Comparison of ENCODE assay signal across 11 cellular contexts in the genomic region with DNA sequence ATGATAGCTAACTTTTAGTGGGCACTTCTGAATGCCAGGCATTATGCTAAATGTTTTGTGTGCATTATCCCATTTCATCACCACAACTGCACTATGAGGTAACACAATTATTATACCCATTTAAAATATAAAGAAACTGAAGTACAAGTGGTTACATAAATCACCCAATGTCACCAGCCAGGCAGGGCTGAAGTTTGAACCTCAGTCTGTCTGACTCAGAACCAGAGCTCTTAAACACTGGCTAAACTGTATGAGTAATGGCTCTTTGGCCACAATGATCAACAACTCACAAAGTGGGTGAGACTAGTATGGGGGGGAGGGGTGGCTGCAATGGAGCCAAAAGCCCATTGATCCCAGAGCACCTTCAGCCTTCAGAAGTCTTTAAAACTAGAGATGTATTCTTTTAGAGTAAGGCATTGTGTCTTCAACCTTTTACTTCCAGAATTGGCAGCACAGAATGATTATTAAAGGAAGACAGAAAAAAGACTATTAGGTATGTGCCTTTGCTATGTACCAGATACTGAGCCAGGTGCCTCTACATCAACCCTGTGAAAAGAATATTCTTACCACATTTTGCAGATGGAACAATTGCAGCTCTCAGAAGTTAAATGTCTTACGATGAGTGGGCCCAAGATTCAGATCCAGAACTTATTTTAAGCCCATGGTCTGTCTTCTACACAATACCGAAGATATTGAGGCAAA.
DNase-seq lines count a peak whose midpoint lies in the region; ATAC-seq, FAIRE-seq and TF ChIP-seq lines count a peak whose summit lies in the region.
"Had no signal": no experiment of that assay in that cellular context is flagged by ENCODE, and none has a peak within 500 bp of the region (broad histone marks: within the 10 kb centered on the region; RNA-seq: fewer than 3 reads in every experiment).

No MANE protein-coding gene starts in this region.

- H3K4me1 Mint-ChIP-seq in T-cell (no peaks in the 10 kb centered on the region), H9 (peaks cover 5 to 7% of the 10 kb centered on the region in 2 experiments)

- H3K4ac ChIP-seq in H9 (ENCODE audit: low read depth, low read length), result no peak overlapping the region
- no peak overlapping the region for H3K4ac ChIP-seq in mesendoderm (ENCODE audit: low read depth, low read length)

- no peak overlapping the region for H3K4me3 ChIP-seq in SJSA1
- H3K4me3 ChIP-seq in BE2C (ENCODE audit: low read depth, low read length), result no peak overlapping the region
- no peak overlapping the region for H3K4me3 ChIP-seq in mesendoderm (ENCODE audit: low read length)
- H3K4me3 ChIP-seq: thoracic aorta had no signal

- no peak overlapping the region for H2BK12ac ChIP-seq in H9 (ENCODE audit: insufficient read length, low read depth, low read length)

- H2BK5ac ChIP-seq in H9 (ENCODE audit: insufficient read length, low read length) (no peak overlapping the region), mesendoderm (ENCODE audit: low read length) (no peak overlapping the region)

- H3K27me3 ChIP-seq in SJSA1 (replicated peaks) (no peaks in the 10 kb centered on the region), BE2C (no peaks in the 10 kb centered on the region), H9 (ENCODE audit: insufficient read depth, low read length) (no peaks in the 10 kb centered on the region), mesendoderm (ENCODE audit: insufficient read depth, low read length, poor library complexity) (no peaks in the 10 kb centered on the region)

- H3K9ac ChIP-seq in H9 (ENCODE audit: extremely low read depth, insufficient read length, low read length) (no peak overlapping the region), mesendoderm (ENCODE audit: low read length) (no peak overlapping the region)

- H3K18ac ChIP-seq in H9 (ENCODE audit: insufficient read length, low read depth, low read length) (no peak overlapping the region), mesendoderm (ENCODE audit: low read length) (no peak overlapping the region)

- no peak overlapping the region for H3K4me3 Mint-ChIP-seq in T-cell
- H3K4me3 Mint-ChIP-seq in H9, result no peak overlapping the region
- H3K4me3 Mint-ChIP-seq: activated T-cell treated with anti-CD3 and anti-CD28 coated beads, Interleukin-2, amount 50 U/mL, for 4 hours had no signal

- no CpG with 5 or more reads among the region's 2 CpGs for WGBS in H9 (ENCODE audit: extremely low coverage, insufficient read length, low lambda C conversion rate)
- WGBS in mesendoderm (ENCODE audit: extremely low coverage, insufficient coverage, low lambda C conversion rate), result no CpG with 5 or more reads among the region's 2 CpGs

- H2AFZ ChIP-seq in H9 (ENCODE audit: low read length), result no peak overlapping the region

- POLR2A ChIA-PET in T-cell (lab: Charles Lee), result no interaction called here

- ATAC-seq in T-cell (replicated peaks in 1 of 4), result no peak
- ATAC-seq: activated T-cell treated with anti-CD3 and anti-CD28 coated beads, Interleukin-2, amount 50 U/mL, for 4 hours had no signal

- H3K27me3 Mint-ChIP-seq in T-cell, result peaks cover 4 to 10% of the 10 kb centered on the region in 2 donors
- no peaks in the 10 kb centered on the region; the same call in 1 of the 2 replicates for H3K27me3 Mint-ChIP-seq in H9 (ENCODE audit: low read depth)

- H2BK20ac ChIP-seq in H9 (ENCODE audit: low read depth, low read length, poor library complexity, severe bottlenecking), result no peak overlapping the region

- H3K23me2 ChIP-seq in H9 (ENCODE audit: insufficient read length, low read depth, low read length, poor library complexity, severe bottlenecking), result no peaks in the 10 kb centered on the region

- peaks cover 15% of the 10 kb centered on the region for H3K4me1 ChIP-seq in SJSA1 (replicated peaks)
- no peaks in the 10 kb centered on the region for H3K4me1 ChIP-seq in BE2C
- no peaks in the 10 kb centered on the region for H3K4me1 ChIP-seq in H9 (ENCODE audit: insufficient read depth, low read length)
- H3K4me1 ChIP-seq in mesendoderm (ENCODE audit: control insufficient read depth, low read depth, low read length), result no peaks in the 10 kb centered on the region

- H3K79me1 ChIP-seq in H9 (ENCODE audit: insufficient read depth, low read depth, low read length, poor library complexity, severe bottlenecking) (no peaks in the 10 kb centered on the region), mesendoderm (ENCODE audit: low read length) (no peaks in the 10 kb centered on the region)

- H3K14ac ChIP-seq in H9 (ENCODE audit: insufficient read depth, low read length), result no peak overlapping the region

- H3K27ac Mint-ChIP-seq in T-cell (no peak overlapping the region), H9 (no peak overlapping the region)

- H3K27ac ChIP-seq in SJSA1, result no peak overlapping the region
- no peak overlapping the region for H3K27ac ChIP-seq in H9 (ENCODE audit: insufficient read length, low read depth, low read length)
- no peak overlapping the region for H3K27ac ChIP-seq in mesendoderm (ENCODE audit: low read depth, low read length)
- H3K27ac ChIP-seq: thoracic aorta had no signal

- H4K8ac ChIP-seq in H9 (replicated peaks; ENCODE audit: insufficient read length, low read depth, low read length), result no peak overlapping the region
- H4K8ac ChIP-seq in mesendoderm (ENCODE audit: low read depth, low read length), result no peak overlapping the region

- 0 out of 2 replicates have a peak, but pooled peaks cover 3% of the 10 kb centered on the region for H3K9me3 ChIP-seq in SJSA1 (replicated peaks)
- H3K9me3 ChIP-seq in BE2C, result no peaks in the 10 kb centered on the region
- no peaks in the 10 kb centered on the region for H3K9me3 ChIP-seq in H9 (ENCODE audit: control insufficient read depth, low read depth, low read length)

- CTCF ChIA-PET in T-cell (lab: Charles Lee), result interaction anchor here in 1 of 2 donors (0.6 kb wide), 1 partner anchor 638 kb away, joined by 3 read pairs; no protein-coding TSS in a partner anchor

- no peak overlapping the region for H3K56ac ChIP-seq in H9 (ENCODE audit: insufficient read length, low read depth, low read length)
- no peak overlapping the region for H3K56ac ChIP-seq in mesendoderm (ENCODE audit: low read length)

- H3K79me2 ChIP-seq in H9 (ENCODE audit: insufficient read depth, low read length) (no peaks in the 10 kb centered on the region), mesendoderm (ENCODE audit: control insufficient read depth, insufficient read depth, low read length) (no peaks in the 10 kb centered on the region)

- H2BK120ac ChIP-seq in H9 (ENCODE audit: low read depth, low read length, poor library complexity, severe bottlenecking), result no peak overlapping the region
- no peak overlapping the region for H2BK120ac ChIP-seq in mesendoderm (ENCODE audit: low read depth, low read length)

- H3K36me3 Mint-ChIP-seq in T-cell (peaks cover 4% of the 10 kb centered on the region), H9 (ENCODE audit: insufficient read depth in 1 of 3, low read depth in 3 of 3) (peaks cover 9 to 25% (median 12%) of the 10 kb centered on the region in 3 experiments)

- H4K20me1 ChIP-seq in H9 (ENCODE audit: control insufficient read depth, insufficient read depth, insufficient read length), result no peaks in the 10 kb centered on the region

- no peak overlapping the region for H3K4me2 ChIP-seq in H9 (ENCODE audit: insufficient read depth, insufficient read length, low read length)
- no peak overlapping the region for H3K4me2 ChIP-seq in mesendoderm (ENCODE audit: low read length)

- TF ChIP-seq POLR2A in H54 (IDR thresholded peaks at IDR 0.05; ENCODE audit: low read depth, low read length), result no peak

- no peak overlapping the region for H2AK5ac ChIP-seq in H9 (ENCODE audit: insufficient read length, low read length)
- no peak overlapping the region for H2AK5ac ChIP-seq in mesendoderm (ENCODE audit: low read length)

- H3K9me3 Mint-ChIP-seq in T-cell, result peaks cover 14 to 25% (median 22%) of the 10 kb centered on the region in 3 donors
- peaks cover 25 to 28% of the 10 kb centered on the region in 2 experiments for H3K9me3 Mint-ChIP-seq in H9

- H3K36me3 ChIP-seq in SJSA1 (no peaks in the 10 kb centered on the region), BE2C (no peaks in the 10 kb centered on the region), mesendoderm (ENCODE audit: control insufficient read depth, insufficient read depth, low read length) (no peaks in the 10 kb centered on the region)
- H3K36me3 ChIP-seq: thoracic aorta had no signal

- no peak for TF ChIP-seq CTCF in BE2C (IDR thresholded peaks at IDR 0.05; ENCODE audit: low read depth, low read length)
- TF ChIP-seq CTCF in H9 (conservative IDR thresholded peaks at IDR 0.05), result no peak

- no peak overlapping the region for H4K91ac ChIP-seq in H9 (ENCODE audit: insufficient read length, low read depth, low read length)

- no peak overlapping the region for H3T11ph ChIP-seq in H9 (ENCODE audit: low read length)

- H4K5ac ChIP-seq in H9 (ENCODE audit: insufficient read length, low read depth, low read length), result no peak overlapping the region
- no peak overlapping the region for H4K5ac ChIP-seq in mesendoderm (ENCODE audit: low read length)

- DNase-seq in ACHN (peak; percentile 81), H54 (ENCODE audit: insufficient read length, low spot score) (peak; percentile 39), SJSA1 (ENCODE audit: low read depth in 1 of 2, low spot score in 2 of 2) (peak; percentile 50 to 55), fibroblast of the conjunctiva (ENCODE audit: low read depth) (peak; percentile 36), T-cell (no peak), BE2C (no peak), H9 (no peak), mesendoderm (no peak)
- DNase-seq: activated T-cell treated with anti-CD3 and anti-CD28 coated beads, Interleukin-2, amount 50 U/mL, for 4 hours had no signal

- in situ Hi-C loops in ACHN (cut with HindIII; ENCODE audit: low pct_ligation_motif_present, low pct_unique_long_range_greater_than_20kb, low sequenced_read_pairs), result no loop called here

- peak; percentile 75 for FAIRE-seq in H54 (lab: Jason Lieb, UNC)
- FAIRE-seq: D721Med had no signal

- H3K23ac ChIP-seq in H9 (ENCODE audit: insufficient read length, low read depth, low read length) (no peak overlapping the region), mesendoderm (ENCODE audit: low read length) (no peak overlapping the region)

- H2BK15ac ChIP-seq in H9 (ENCODE audit: low read depth, low read length), result no peak overlapping the region
- H2BK15ac ChIP-seq in mesendoderm (replicated peaks; ENCODE audit: low read depth), result no peak overlapping the region

Comparison
In these comparisons a context has a peak if more than half of its experiments do, and no peak if none do; other contexts are left out.
1. DNase-seq: peak in ACHN (single experiment), H54 (single experiment), SJSA1 (2 of 2) and fibroblast of the conjunctiva (single experiment); none in T-cell (0 of 34), BE2C (single experiment), H9 (single experiment) and mesendoderm (single experiment).